Comparison of ENCODE assay signal across 1 cellular context in genomic region chr14:100617715-100618693, GRCh38.
TF ChIP-seq lines count a peak whose summit lies in the region.

No MANE protein-coding gene starts in this region.

TF ChIP-seq in HEK293, 187 proteins besides CTCF, POLR2A, EP300 and RAD21 (continued from another document):
- TF ChIP-seq INSM2 (tag by site-specific recombination; IDR thresholded peaks at IDR 0.05) (no peak), ZNF121 (tag by site-specific recombination; IDR thresholded peaks at IDR 0.05) (no peak), ZNF610 (tag by site-specific recombination; IDR thresholded peaks at IDR 0.05; ENCODE audit: borderline replicate concordance) (no peak), ZFHX2 (tag by site-specific recombination; conservative IDR thresholded peaks at IDR 0.05) (0 out of 2 replicates have a peak, but pooled peaks have one; percentile 19), ZBTB8A (tag by site-specific recombination; IDR thresholded peaks at IDR 0.05) (no peak), ZNF366 (tag by site-specific recombination; conservative IDR thresholded peaks at IDR 0.05) (no peak)
